In genomic region chr21:25801217-25802015, GRCh38 we compare ENCODE assay signal across 9 cellular contexts.
A peak's percentile ranks its signal among the peaks of the same experiment; 100 is the strongest.
DNase-seq lines count a peak whose midpoint lies in the region; ATAC-seq and TF ChIP-seq lines count a peak whose summit lies in the region.
"Had no signal": no experiment of that assay in that cellular context is flagged by ENCODE, and none has a peak within 500 bp of the region (broad histone marks: within the 10 kb centered on the region; RNA-seq: fewer than 3 reads in every experiment).

No MANE protein-coding gene starts in this region.

- H3K9me3 Mint-ChIP-seq in central memory CD8-positive, alpha-beta T cell = no peaks in the 10 kb centered on the region
- H3K9me3 Mint-ChIP-seq: IgD-negative memory B cell had no signal

- peaks cover 31% of the 10 kb centered on the region for H3K27me3 Mint-ChIP-seq in central memory CD8-positive, alpha-beta T cell

- H3K27ac Mint-ChIP-seq in central memory CD8-positive, alpha-beta T cell (ENCODE audit: low read depth) = no peak overlapping the region
- H3K27ac Mint-ChIP-seq: IgD-negative memory B cell had no signal

- H3K4me3 ChIP-seq in AG09309 (ENCODE audit: control insufficient read depth, low read depth, low read length) = no peak overlapping the region

- ATAC-seq in GM18907 (IDR thresholded peaks at IDR 0.05; ENCODE audit: unreplicated experiment) (peak; percentile 100), HG03108 (IDR thresholded peaks at IDR 0.05; ENCODE audit: unreplicated experiment) (peak; percentile 98), left colon (peak; percentile 98)
- ATAC-seq in central memory CD8-positive, alpha-beta T cell (replicated peaks; ENCODE audit: extremely low read depth, poor library complexity, severe bottlenecking) = peak; percentile 96

- H3K4me3 Mint-ChIP-seq in central memory CD8-positive, alpha-beta T cell = peak overlapping the region; percentile 29

- TF ChIP-seq CTCF in AG09309 (IDR thresholded peaks at IDR 0.05; ENCODE audit: control insufficient read depth, insufficient read depth, low read depth, low read length, missing control alignments) = peak; percentile 99

- H3K36me3 Mint-ChIP-seq in central memory CD8-positive, alpha-beta T cell (ENCODE audit: insufficient read depth) = peaks cover 3% of the 10 kb centered on the region
- H3K36me3 Mint-ChIP-seq: IgD-negative memory B cell had no signal

- DNase-seq in AG09309 (ENCODE audit: low read depth) (peak; percentile 42), NCI-H226 (peak; percentile 57), left colon (peak; percentile 74 to 81)
- DNase-seq in activated CD4-positive, alpha-beta T cell treated with anti-CD3 and anti-CD28 coated beads for 1 hour = peak; percentile 67
- peak; percentile 74 to 79 for DNase-seq in central memory CD8-positive, alpha-beta T cell (ENCODE audit: low spot score in 2 of 2)
- DNase-seq in stimulated activated CD4-positive, alpha-beta T cell treated with anti-CD3 and anti-CD28 coated beads, Interleukin-4, amount 100 ng/mL, for 24 hours = peak; percentile 90

- intact Hi-C loops in left colon (cut with DNase I, micrococcal nuclease) = no loop called here

- peaks cover 8% of the 10 kb centered on the region for H3K4me1 Mint-ChIP-seq in central memory CD8-positive, alpha-beta T cell
